ENCODE assay signal across 1 cellular context in the genomic region with DNA sequence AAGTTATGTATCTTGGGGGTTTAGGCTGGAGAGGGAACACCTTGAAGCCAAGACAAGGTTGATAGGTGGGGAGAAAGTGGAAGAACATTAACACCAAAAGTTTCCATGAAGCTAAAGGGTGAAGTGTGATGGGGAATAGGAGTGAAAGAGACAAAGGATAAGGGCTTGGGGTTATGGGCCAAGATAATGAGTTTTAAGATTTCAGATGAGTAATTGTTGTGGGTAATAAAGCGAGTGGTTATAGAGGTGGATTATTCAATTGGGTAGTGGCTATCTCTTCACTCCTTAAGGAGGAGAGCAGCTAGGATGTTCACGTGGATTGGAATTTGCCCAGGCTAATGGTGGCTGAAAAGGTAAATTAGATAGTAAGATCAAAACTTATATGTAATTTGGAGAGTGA.
TF ChIP-seq lines count a peak whose summit lies in the region.

No MANE protein-coding gene starts in this region.

TF ChIP-seq in IMR-90, 13 proteins besides CTCF, POLR2A, EP300 and RAD21:
- TF ChIP-seq, protein P1, sequence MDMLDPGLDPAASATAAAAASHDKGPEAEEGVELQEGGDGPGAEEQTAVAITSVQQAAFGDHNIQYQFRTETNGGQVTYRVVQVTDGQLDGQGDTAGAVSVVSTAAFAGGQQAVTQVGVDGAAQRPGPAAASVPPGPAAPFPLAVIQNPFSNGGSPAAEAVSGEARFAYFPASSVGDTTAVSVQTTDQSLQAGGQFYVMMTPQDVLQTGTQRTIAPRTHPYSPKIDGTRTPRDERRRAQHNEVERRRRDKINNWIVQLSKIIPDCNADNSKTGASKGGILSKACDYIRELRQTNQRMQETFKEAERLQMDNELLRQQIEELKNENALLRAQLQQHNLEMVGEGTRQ (IDR thresholded peaks at IDR 0.05; ENCODE audit: low read depth, low read length), result no peak
- TF ChIP-seq FOS (IDR thresholded peaks at IDR 0.05; ENCODE audit: low read depth, low read length) (no peak), MXI1 (IDR thresholded peaks at IDR 0.05; ENCODE audit: borderline replicate concordance, low read depth, low read length) (no peak), NFE2L2 (IDR thresholded peaks at IDR 0.05; ENCODE audit: low read depth, low read length) (no peak), RCOR1 (IDR thresholded peaks at IDR 0.05; ENCODE audit: insufficient replicate concordance, low read length) (no peak), CHD1 (IDR thresholded peaks at IDR 0.05; ENCODE audit: low read depth, low read length) (no peak), MAFK (IDR thresholded peaks at IDR 0.05; ENCODE audit: low read depth, low read length) (no peak), RFX5 (IDR thresholded peaks at IDR 0.05; ENCODE audit: low read depth, low read length) (no peak), BHLHE40 (IDR thresholded peaks at IDR 0.05; ENCODE audit: low read depth, low read length) (no peak), MAZ (IDR thresholded peaks at IDR 0.05; ENCODE audit: borderline replicate concordance, low read depth, low read length) (no peak), CEBPB (IDR thresholded peaks at IDR 0.05; ENCODE audit: low read depth, low read length) (no peak), SMC3 (IDR thresholded peaks at IDR 0.05; ENCODE audit: low read depth, low read length) (no peak)
- TF ChIP-seq, protein P2, sequence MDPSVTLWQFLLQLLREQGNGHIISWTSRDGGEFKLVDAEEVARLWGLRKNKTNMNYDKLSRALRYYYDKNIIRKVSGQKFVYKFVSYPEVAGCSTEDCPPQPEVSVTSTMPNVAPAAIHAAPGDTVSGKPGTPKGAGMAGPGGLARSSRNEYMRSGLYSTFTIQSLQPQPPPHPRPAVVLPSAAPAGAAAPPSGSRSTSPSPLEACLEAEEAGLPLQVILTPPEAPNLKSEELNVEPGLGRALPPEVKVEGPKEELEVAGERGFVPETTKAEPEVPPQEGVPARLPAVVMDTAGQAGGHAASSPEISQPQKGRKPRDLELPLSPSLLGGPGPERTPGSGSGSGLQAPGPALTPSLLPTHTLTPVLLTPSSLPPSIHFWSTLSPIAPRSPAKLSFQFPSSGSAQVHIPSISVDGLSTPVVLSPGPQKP (IDR thresholded peaks at IDR 0.05; ENCODE audit: borderline replicate concordance, low read depth, low read length), result no peak
TF ChIP-seq in IMR-90: peak in this region for 0.
